Comparison of ENCODE assay signal across 8 cellular contexts in the genomic region with DNA sequence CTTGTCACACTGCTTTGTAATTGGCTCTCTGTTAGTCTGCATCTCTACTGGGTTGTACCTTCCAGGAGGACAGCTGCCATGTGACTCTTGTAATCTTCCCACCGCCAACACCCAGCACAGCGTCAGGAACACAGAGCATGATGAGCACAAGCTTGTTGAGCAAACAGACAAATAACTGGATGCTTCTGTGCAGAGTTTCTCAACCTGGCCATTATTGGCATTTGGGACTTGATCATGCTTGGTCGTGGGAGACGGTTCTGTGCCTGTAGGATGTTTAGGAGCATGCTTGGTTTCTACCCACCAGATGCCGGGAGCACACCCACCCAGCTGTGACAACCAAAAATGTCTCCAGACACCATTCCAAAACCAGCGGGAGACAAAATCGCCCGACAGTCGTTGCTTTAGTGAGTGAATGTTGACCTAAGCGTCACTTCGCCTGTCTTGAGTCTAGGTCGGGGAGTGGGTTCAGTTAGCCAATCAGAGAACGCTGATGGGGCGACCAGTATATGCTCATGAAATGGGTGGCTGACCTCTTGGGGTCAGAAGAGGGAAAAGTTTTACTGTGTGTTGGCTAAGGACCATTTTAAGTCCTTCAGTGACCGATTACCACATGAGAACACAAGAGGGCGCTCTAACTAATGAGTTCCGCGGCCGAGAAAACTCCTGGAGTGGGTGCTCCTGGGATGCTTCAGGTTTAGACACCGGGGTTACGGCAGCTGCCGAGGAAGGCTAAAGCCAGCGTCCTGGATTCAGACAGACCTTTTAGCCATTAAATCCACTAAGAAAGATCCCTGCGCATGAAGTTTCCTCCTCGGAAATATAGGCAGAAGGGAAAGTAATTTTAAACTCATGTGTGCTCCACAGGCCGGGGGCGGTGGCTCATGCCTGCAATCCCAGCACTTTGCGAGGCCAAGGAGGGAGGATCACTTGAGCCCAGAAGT. TPM values are rescaled to one million over a fixed set of nuclear protein-coding genes. Genes with fewer than 3 reads are reported as not detected.
DNase-seq lines count a peak whose midpoint lies in the region; ATAC-seq and TF ChIP-seq lines count a peak whose summit lies in the region.

No MANE protein-coding gene starts in this region.

- H3K9me3 Mint-ChIP-seq in neural crest cell = no peaks in the 10 kb centered on the region

- 0 out of 2 replicates have a peak overlapping the region, but pooled peaks have one; percentile 55 for H2AFZ ChIP-seq in OCI-LY7 (ENCODE audit: low read length)

- H3K4me2 ChIP-seq in OCI-LY7 (ENCODE audit: low read length) = peak overlapping the region; percentile 34; the same call in 1 of the 2 replicates

- intact Hi-C loops in OCI-LY7 (cut with micrococcal nuclease; ENCODE audit: unreplicated experiment) = loop anchor here (1.0 to 10.0 kb wide), 2 partner anchors 97 to 324 kb away; no protein-coding TSS in a partner anchor

- no peaks in the 10 kb centered on the region for H3K79me2 ChIP-seq in OCI-LY7 (ENCODE audit: insufficient read depth, low read depth, low read length)

- H3K4me1 ChIP-seq in OCI-LY7 (ENCODE audit: insufficient read depth, low read length, poor library complexity, severe bottlenecking) = peaks cover 17% of the 10 kb centered on the region

- POLR2A ChIA-PET in OCI-LY7 (lab: Charles Lee) = interaction anchor here (0.5 kb wide), 3 partner anchors 74 to 186 kb away, joined by 3 to 8 read pairs (median 5); partner anchors contain the start of gene CEP95

- no peak for ATAC-seq in HG03378 (IDR thresholded peaks at IDR 0.05; ENCODE audit: unreplicated experiment)

- H3K9me3 ChIP-seq in OCI-LY7 (ENCODE audit: low read length) = no peaks in the 10 kb centered on the region

- no peaks in the 10 kb centered on the region for H3K27me3 Mint-ChIP-seq in neural crest cell (ENCODE audit: low read depth)

- H3K4me1 Mint-ChIP-seq in neural crest cell = no peaks in the 10 kb centered on the region

- H3K36me3 Mint-ChIP-seq in neural crest cell (ENCODE audit: low read depth) = no peaks in the 10 kb centered on the region

- no TSS peak for BruUV-seq in OCI-LY7 (replicated peaks; lab: Mats Ljungman, UMichigan)

- CTCF ChIA-PET in OCI-LY7 (lab: Charles Lee; ENCODE audit: unreplicated experiment) = interaction anchor here (0.5 kb wide), 1 partner anchor 98 kb away, joined by 3 read pairs; no protein-coding TSS in a partner anchor

- H3K36me3 ChIP-seq in OCI-LY7 (ENCODE audit: insufficient read depth, low read length) = peaks cover 10% of the 10 kb centered on the region; the same call in 1 of the 2 replicates

- H3K27ac Mint-ChIP-seq in neural crest cell (ENCODE audit: unreplicated experiment) = no peak overlapping the region

- no peak overlapping the region for H3K4me3 ChIP-seq in OCI-LY7 (ENCODE audit: low read depth, low read length, poor library complexity, severe bottlenecking)

- H3K27ac ChIP-seq in OCI-LY7 (ENCODE audit: low read depth, low read length, poor library complexity, severe bottlenecking) = no peak overlapping the region

- H3K4me3 Mint-ChIP-seq in neural crest cell = no peak overlapping the region

- peak; percentile 97 for TF ChIP-seq CTCF in OCI-LY7 (conservative IDR thresholded peaks at IDR 0.05; ENCODE audit: low read length)
- peak; percentile 78 for TF ChIP-seq CTCF in neural crest cell (conservative IDR thresholded peaks at IDR 0.05)

- DNase-seq in D341Med (ENCODE audit: low spot score) = peak; percentile 90
- DNase-seq in KG1 (lab: John Stamatoyannopoulos, UW) = peak; percentile 29
- DNase-seq in OCI-LY7 (ENCODE audit: low spot score) = peak; percentile 82
- DNase-seq in activated T-cell treated with anti-CD3 and anti-CD28 coated beads, Interleukin-2, amount 50 U/mL, for 1 hour = peak; percentile 59
- peak; percentile 70 for DNase-seq in fibroblast of gingiva (ENCODE audit: low read depth)
- DNase-seq in neural crest cell (ENCODE audit: low read depth, low spot score) = peak; percentile 63
- peak; percentile 90 for DNase-seq in superior temporal gyrus (ENCODE audit: extremely low spot score)

- no peaks in the 10 kb centered on the region for H4K20me1 ChIP-seq in OCI-LY7 (ENCODE audit: insufficient read depth, low read length)

- no peaks in the 10 kb centered on the region for H3K9me2 ChIP-seq in OCI-LY7 (ENCODE audit: insufficient read depth, low read length)

RNA-seq across cellular contexts. Expression of gene TEX2, which starts 57.8 kb away (rescaled TPM):
- total RNA-seq in OCI-LY7 (2014; rRNA removed; shearing (Covaris generic)) = 7.4 and 8.5 TPM in 2 replicates
- total RNA-seq in OCI-LY7 (2022) (12.4 and 13.9 TPM in 2 replicates), neural crest cell (19.2 TPM in 2 replicates)

Comparison
In these comparisons a context has a peak if more than half of its experiments do, and no peak if none do; other contexts are left out.
1. DNase-seq: peak in every context shown above with its lines; median percentile 90 in D341Med; 90 in superior temporal gyrus; 82 in OCI-LY7; 70 in fibroblast of gingiva; 63 in neural crest cell; 59 in activated T-cell treated with anti-CD3 and anti-CD28 coated beads, Interleukin-2, amount 50 U/mL, for 1 hour; 29 in KG1.